ENCODE assay signal across 8 cellular contexts in genomic region chr22:37501610-37502341, GRCh38. TPM values are rescaled to one million over a fixed set of nuclear protein-coding genes. Genes with fewer than 3 reads are reported as not detected.
DNase-seq lines count a peak whose midpoint lies in the region; ATAC-seq and TF ChIP-seq lines count a peak whose summit lies in the region.

No MANE protein-coding gene starts in this region.

- no peak overlapping the region for H3K4me2 ChIP-seq in neural progenitor cell

- H3K9me3 Mint-ChIP-seq in Caco-2 (ENCODE audit: unreplicated experiment) (no peaks in the 10 kb centered on the region), neural progenitor cell (no peaks in the 10 kb centered on the region)

- H3K4me1 Mint-ChIP-seq in Caco-2 (ENCODE audit: low read depth, unreplicated experiment) (peaks cover 46% of the 10 kb centered on the region), neural progenitor cell (peaks cover 40% of the 10 kb centered on the region)

- no peaks in the 10 kb centered on the region for H4K20me1 ChIP-seq in neural progenitor cell (ENCODE audit: low read depth)

- peak overlapping the region; percentile 80 for H3K4me3 Mint-ChIP-seq in Caco-2 (ENCODE audit: unreplicated experiment)
- H3K4me3 Mint-ChIP-seq in neural progenitor cell: no peak overlapping the region

- POLR2A ChIA-PET in Caco-2 (lab: Charles Lee): interaction anchor here (1.0 to 2.3 kb wide), 2 partner anchors 11 to 17 kb away, joined by 5 to 15 read pairs; partner anchors contain the start of gene CARD10

- ATAC-seq in esophagus mucosa (peak; percentile 17), GM21390 (IDR thresholded peaks at IDR 0.05; ENCODE audit: unreplicated experiment) (no peak)

- H3K4me1 ChIP-seq in Caco-2: peaks cover 45% of the 10 kb centered on the region
- peaks cover 11% of the 10 kb centered on the region for H3K4me1 ChIP-seq in neural progenitor cell

- no peaks in the 10 kb centered on the region for H3K79me2 ChIP-seq in neural progenitor cell (ENCODE audit: low read depth)

- H3K27me3 ChIP-seq in Caco-2 (replicated peaks; ENCODE audit: control insufficient read depth, insufficient read depth, low read length) (no peaks in the 10 kb centered on the region), neural progenitor cell (no peaks in the 10 kb centered on the region)

- H3K27me3 Mint-ChIP-seq in Caco-2 (ENCODE audit: insufficient read depth, unreplicated experiment): no peaks in the 10 kb centered on the region
- H3K27me3 Mint-ChIP-seq in neural progenitor cell (ENCODE audit: insufficient read depth, low read depth): peaks cover 18% of the 10 kb centered on the region

- no peaks in the 10 kb centered on the region for H3F3A ChIP-seq in neural progenitor cell (ENCODE audit: low read depth)

- H3K27ac Mint-ChIP-seq in Caco-2 (ENCODE audit: unreplicated experiment): peak overlapping the region; percentile 99
- H3K27ac Mint-ChIP-seq in neural progenitor cell: peak overlapping the region; percentile 97

- peak; percentile 94 to 97 for DNase-seq in Caco-2
- peak; percentile 80 for DNase-seq in NCI-H526 treated with DMSO at 0.1 percent for 48 hours (lab: John Stamatoyannopoulos, UW)
- DNase-seq in neural progenitor cell (ENCODE audit: low spot score): no peak
- DNase-seq in nucleus accumbens (lab: John Stamatoyannopoulos, UW): no peak
- DNase-seq in substantia nigra (lab: John Stamatoyannopoulos, UW): no peak
- DNase-seq in GM13976 (ENCODE audit: low spot score): no peak

- H3K36me3 Mint-ChIP-seq in Caco-2 (ENCODE audit: insufficient read depth, unreplicated experiment) (peaks cover 46% of the 10 kb centered on the region), neural progenitor cell (peaks cover 2% of the 10 kb centered on the region)

- no peaks in the 10 kb centered on the region for H3K9me3 ChIP-seq in Caco-2
- H3K9me3 ChIP-seq in neural progenitor cell (ENCODE audit: low read depth): no peaks in the 10 kb centered on the region

- intact Hi-C loops in Caco-2 (cut with micrococcal nuclease; ENCODE audit: unreplicated experiment): loop anchor here (1.0 to 5.0 kb wide), 3 partner anchors 11 to 179 kb away; partner anchors contain the start of gene CARD10

- H3K9ac ChIP-seq in neural progenitor cell: no peak overlapping the region

- TF ChIP-seq CTCF in Caco-2 (IDR thresholded peaks at IDR 0.05; ENCODE audit: insufficient read depth in 1 of 2, low read depth in 1 of 2, low read length in 1 of 2, severe bottlenecking in 1 of 2, unreplicated experiment in 1 of 2) (no peak), neural progenitor cell (IDR thresholded peaks at IDR 0.05) (no peak), GM13976 (IDR thresholded peaks at IDR 0.05; ENCODE audit: borderline replicate concordance, control extremely low read depth, extremely low read depth, insufficient read depth, missing control alignments) (no peak)

- H3K27ac ChIP-seq in neural progenitor cell (no peak overlapping the region), substantia nigra (ENCODE audit: low read depth, low read length, poor library complexity, severe bottlenecking) (no peak overlapping the region)

- in situ Hi-C loops in GM13976 (cut with MboI; ENCODE audit: low sequenced_read_pairs, unreplicated experiment): no loop called here

- peak overlapping the region; percentile 11 for H3K4me3 ChIP-seq in Caco-2 (ENCODE audit: low read depth, low read length)
- no peak overlapping the region for H3K4me3 ChIP-seq in neural progenitor cell

- H2AFZ ChIP-seq in neural progenitor cell (replicated peaks): no peak overlapping the region

- BruUV-seq in Caco-2 (replicated peaks; lab: Mats Ljungman, UMichigan): TSS peak; percentile 71

- H3K36me3 ChIP-seq in Caco-2 (ENCODE audit: control insufficient read depth, insufficient read depth, low read length) (no peaks in the 10 kb centered on the region; the same call in 1 of the 2 replicates), neural progenitor cell (no peaks in the 10 kb centered on the region)

- CTCF ChIA-PET in Caco-2 (lab: Charles Lee): interaction anchor here (0.7 to 1.6 kb wide), 8 partner anchors 11 to 458 kb away, joined by 3 to 13 read pairs (median 4); partner anchors contain the start of genes CARD10 and MFNG

RNA-seq across cellular contexts. Expression of gene MFNG, which starts 15.6 kb away (rescaled TPM):
- total RNA-seq in Caco-2 (2022) (3.6 TPM in 2 replicates), esophagus mucosa (4.3 TPM), neural progenitor cell (ENCODE audit: low replicate concordance) (2.3 and 10.6 TPM in 2 replicates)

RNA-seq across cellular contexts. Expression of gene CARD10, which starts 17.4 kb away (rescaled TPM):
- total RNA-seq in Caco-2 (2022) (26.5 and 31.7 TPM in 2 replicates), esophagus mucosa (10.5 TPM), neural progenitor cell (ENCODE audit: low replicate concordance) (1.5 and 6.2 TPM in 2 replicates)

RNA-seq across cellular contexts. Expression of gene CDC42EP1, which starts 58.5 kb away (rescaled TPM):
- total RNA-seq in Caco-2 (2022) (75.0 and 76.1 TPM in 2 replicates), esophagus mucosa (117 TPM), neural progenitor cell (ENCODE audit: low replicate concordance) (0.84 and 1.8 TPM in 2 replicates)

Comparison
In these comparisons a context has a peak if more than half of its experiments do, and no peak if none do; other contexts are left out.
1. DNase-seq: peak in Caco-2 (2 of 2) and NCI-H526 treated with DMSO at 0.1 percent for 48 hours (single experiment); none in neural progenitor cell (single experiment), nucleus accumbens (0 of 56), substantia nigra (0 of 49) and GM13976 (single experiment).
2. RNA of gene CDC42EP1, which starts 58.5 kb away (total RNA-seq): 117 TPM in esophagus mucosa (single experiment) and 75.0 to 76.1 TPM in Caco-2; 0.84 to 1.8 TPM in neural progenitor cell; every median in the first group is over 10 times any median in the second.